In the genomic region with DNA sequence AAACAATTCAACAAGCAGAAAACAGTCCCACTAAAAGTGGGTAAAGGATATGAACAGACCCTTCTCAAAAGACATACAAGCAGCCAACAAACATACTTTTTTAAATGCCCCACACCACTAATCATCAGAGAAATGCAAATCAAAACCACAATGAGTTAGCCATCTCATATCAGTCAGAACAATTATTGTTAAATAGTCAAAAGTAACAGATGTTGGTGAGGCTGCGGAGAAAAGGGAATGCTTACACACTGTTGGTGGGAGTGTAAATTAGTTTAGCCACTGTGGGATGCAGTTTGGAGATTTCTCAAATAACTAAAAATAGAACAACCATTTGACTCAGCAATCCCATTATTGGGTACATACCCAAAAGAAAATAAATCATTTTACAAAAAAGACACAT, we compare ENCODE assay signal across 28 cellular contexts.
"Had no signal": no experiment of that assay in that cellular context is flagged by ENCODE, and none has a peak within 500 bp of the region (broad histone marks: within the 10 kb centered on the region; RNA-seq: fewer than 3 reads in every experiment).

No MANE protein-coding gene starts in this region.

- H3K27ac ChIP-seq: ascending aorta, body of pancreas, dorsolateral prefrontal cortex, epithelial cell of prostate, esophagus squamous epithelium, gastroesophageal sphincter had no signal

- H3K27me3 ChIP-seq: ascending aorta, body of pancreas, dorsolateral prefrontal cortex, esophagus squamous epithelium, gastroesophageal sphincter had no signal

- H3K4me3 Mint-ChIP-seq: activated CD4-positive, alpha-beta memory T cell treated with anti-CD3 and anti-CD28 coated beads for 36 hours; activated CD4-positive, alpha-beta T cell treated with anti-CD3 and anti-CD28 coated beads for 36 hours; activated CD4-positive, alpha-beta T cell treated with anti-CD3 and anti-CD28 coated beads, Interleukin-2, amount 10 ng/mL, durations not matched to agents 24 days and 14 days; activated CD8-positive, alpha-beta memory T cell treated with anti-CD3 and anti-CD28 coated beads, Interleukin-2, amount 10 ng/mL, durations not matched to agents 7 days and 5 days; activated CD8-positive, alpha-beta T cell treated with anti-CD3 and anti-CD28 coated beads, Interleukin-2, amount 10 ng/mL, durations not matched to agents 7 days and 5 days; activated naive CD4-positive, alpha-beta T cell treated with anti-CD3 and anti-CD28 coated beads for 36 hours; activated naive CD8-positive, alpha-beta T cell treated with anti-CD3 and anti-CD28 coated beads for 36 hours; activated naive CD8-positive, alpha-beta T cell treated with anti-CD3 and anti-CD28 coated beads, Interleukin-2, amount 50 U/mL, for 24 hours; activated T-helper 1 cell treated with anti-CD3 and anti-CD28 coated beads, Interleukin-12 subunit alpha, Interleukin-12 subunit beta, Interleukin-2, Interleukin-4 antibody, amounts not matched to agents 30 ng/mL and 10 ng/mL and 1 ng/mL, durations not matched to agents 14 hours and 24 hours and 36 hours; dendritic cell treated with granulocyte-macrophage colony-stimulating factor and Interleukin-4, amounts not matched to agents 40 ng/mL and 50 ng/mL, for 4 days had no signal

- H3K4me1 Mint-ChIP-seq: activated CD4-positive, alpha-beta T cell treated with anti-CD3 and anti-CD28 coated beads, Interleukin-2, amount 10 ng/mL, durations not matched to agents 24 days and 14 days; activated naive CD8-positive, alpha-beta T cell treated with anti-CD3 and anti-CD28 coated beads for 36 hours had no signal

- H3K27me3 Mint-ChIP-seq: activated CD4-positive, alpha-beta memory T cell treated with anti-CD3 and anti-CD28 coated beads for 36 hours; activated CD4-positive, alpha-beta T cell treated with anti-CD3 and anti-CD28 coated beads for 36 hours; activated CD4-positive, alpha-beta T cell treated with anti-CD3 and anti-CD28 coated beads, Interleukin-2, amount 10 ng/mL, durations not matched to agents 24 days and 14 days; activated CD8-positive, alpha-beta memory T cell treated with anti-CD3 and anti-CD28 coated beads, Interleukin-2, amount 10 ng/mL, durations not matched to agents 7 days and 5 days; activated naive CD4-positive, alpha-beta T cell treated with anti-CD3 and anti-CD28 coated beads, Interleukin-2, amount 50 U/mL, for 24 hours; activated naive CD8-positive, alpha-beta T cell treated with anti-CD3 and anti-CD28 coated beads for 36 hours; activated naive CD8-positive, alpha-beta T cell treated with anti-CD3 and anti-CD28 coated beads, Interleukin-2, amount 50 U/mL, for 24 hours; dendritic cell treated with granulocyte-macrophage colony-stimulating factor and Interleukin-4, amounts not matched to agents 40 ng/mL and 50 ng/mL, for 4 days had no signal

- ATAC-seq: activated CD4-positive, alpha-beta T cell treated with anti-CD3 and anti-CD28 coated beads for 36 hours; activated CD8-positive, alpha-beta memory T cell treated with anti-CD3 and anti-CD28 coated beads, Interleukin-2, amount 10 ng/mL, durations not matched to agents 7 days and 5 days; activated CD8-positive, alpha-beta T cell treated with anti-CD3 and anti-CD28 coated beads, Interleukin-2, amount 10 ng/mL, durations not matched to agents 7 days and 5 days; activated naive CD8-positive, alpha-beta T cell treated with anti-CD3 and anti-CD28 coated beads, Interleukin-2, amount 50 U/mL, for 24 hours; body of pancreas; gastroesophageal sphincter had no signal

- H3K4me1 ChIP-seq: ascending aorta, body of pancreas, esophagus squamous epithelium, gastroesophageal sphincter had no signal

- H3K27ac Mint-ChIP-seq: activated CD4-positive, alpha-beta memory T cell treated with anti-CD3 and anti-CD28 coated beads for 36 hours; activated CD4-positive, alpha-beta T cell treated with anti-CD3 and anti-CD28 coated beads for 36 hours; activated CD4-positive, alpha-beta T cell treated with anti-CD3 and anti-CD28 coated beads, Interleukin-2, amount 10 ng/mL, durations not matched to agents 24 days and 14 days; activated CD8-positive, alpha-beta memory T cell treated with anti-CD3 and anti-CD28 coated beads, Interleukin-2, amount 10 ng/mL, durations not matched to agents 7 days and 5 days; activated CD8-positive, alpha-beta T cell treated with anti-CD3 and anti-CD28 coated beads, Interleukin-2, amount 10 ng/mL, durations not matched to agents 7 days and 5 days; activated naive CD4-positive, alpha-beta T cell treated with anti-CD3 and anti-CD28 coated beads for 36 hours; activated naive CD4-positive, alpha-beta T cell treated with anti-CD3 and anti-CD28 coated beads, Interleukin-2, amount 50 U/mL, for 24 hours; activated naive CD8-positive, alpha-beta T cell treated with anti-CD3 and anti-CD28 coated beads for 36 hours; activated naive CD8-positive, alpha-beta T cell treated with anti-CD3 and anti-CD28 coated beads, Interleukin-2, amount 50 U/mL, for 24 hours; activated T-helper 1 cell treated with anti-CD3 and anti-CD28 coated beads, Interleukin-12 subunit alpha, Interleukin-12 subunit beta, Interleukin-2, Interleukin-4 antibody, amounts not matched to agents 30 ng/mL and 10 ng/mL and 1 ng/mL, durations not matched to agents 14 hours and 24 hours and 36 hours; activated T-helper 2 cell treated with anti-CD3 and anti-CD28 coated beads, Interferon-gamma antibody, Interleukin-2, Interleukin-4, amounts not matched to agents 10 μg/mL and 5 μg/mL and 100 μg/mL, durations not matched to agents 14 hours and 24 hours and 36 hours; dendritic cell treated with granulocyte-macrophage colony-stimulating factor and Interleukin-4, amounts not matched to agents 40 ng/mL and 50 ng/mL, for 4 days had no signal

- H3K4me3 ChIP-seq: ascending aorta, body of pancreas, dorsolateral prefrontal cortex, esophagus squamous epithelium, gastroesophageal sphincter had no signal

- DNase-seq: activated CD4-positive, alpha-beta memory T cell treated with anti-CD3 and anti-CD28 coated beads for 36 hours; activated CD4-positive, alpha-beta T cell treated with anti-CD3 and anti-CD28 coated beads for 36 hours; activated CD4-positive, alpha-beta T cell treated with anti-CD3 and anti-CD28 coated beads, Interleukin-2, amount 10 ng/mL, durations not matched to agents 24 days and 14 days; activated CD4-positive, CD25-positive, alpha-beta regulatory T cell; activated CD4-positive, CD25-positive, alpha-beta regulatory T cell treated with anti-CD3 and anti-CD28 coated beads, Interleukin-2, amount 50 U/mL, for 72 hours; activated CD8-positive, alpha-beta memory T cell treated with anti-CD3 and anti-CD28 coated beads, Interleukin-2, amount 10 ng/mL, durations not matched to agents 7 days and 5 days; activated CD8-positive, alpha-beta memory T cell treated with anti-CD3 and anti-CD28 coated beads, Interleukin-2, amount 50 U/mL, for 4 hours; activated CD8-positive, alpha-beta T cell treated with anti-CD3 and anti-CD28 coated beads, Interleukin-2, amount 10 ng/mL, durations not matched to agents 7 days and 5 days; activated effector memory CD4-positive, alpha-beta T cell treated with anti-CD3 and anti-CD28 coated beads, Interleukin-2, amount 50 U/mL, for 16 hours; activated naive CD4-positive, alpha-beta T cell treated with anti-CD3 and anti-CD28 coated beads for 36 hours; activated naive CD8-positive, alpha-beta T cell treated with anti-CD3 and anti-CD28 coated beads for 36 hours; activated naive CD8-positive, alpha-beta T cell treated with anti-CD3 and anti-CD28 coated beads, Interleukin-2, amount 50 U/mL, for 24 hours; activated T-cell treated with anti-CD3 and anti-CD28 coated beads, Interleukin-2, amount 50 U/mL, for 1 hour; activated T-cell treated with anti-CD3 and anti-CD28 coated beads, Interleukin-2, amount 50 U/mL, for 48 hours; body of pancreas; caudate nucleus; dorsolateral prefrontal cortex; effector memory CD4-positive, alpha-beta T cell; esophagus squamous epithelium; foreskin melanocyte; T-helper 2 cell had no signal
